Comparison of ENCODE assay signal across 8 cellular contexts in the genomic region with DNA sequence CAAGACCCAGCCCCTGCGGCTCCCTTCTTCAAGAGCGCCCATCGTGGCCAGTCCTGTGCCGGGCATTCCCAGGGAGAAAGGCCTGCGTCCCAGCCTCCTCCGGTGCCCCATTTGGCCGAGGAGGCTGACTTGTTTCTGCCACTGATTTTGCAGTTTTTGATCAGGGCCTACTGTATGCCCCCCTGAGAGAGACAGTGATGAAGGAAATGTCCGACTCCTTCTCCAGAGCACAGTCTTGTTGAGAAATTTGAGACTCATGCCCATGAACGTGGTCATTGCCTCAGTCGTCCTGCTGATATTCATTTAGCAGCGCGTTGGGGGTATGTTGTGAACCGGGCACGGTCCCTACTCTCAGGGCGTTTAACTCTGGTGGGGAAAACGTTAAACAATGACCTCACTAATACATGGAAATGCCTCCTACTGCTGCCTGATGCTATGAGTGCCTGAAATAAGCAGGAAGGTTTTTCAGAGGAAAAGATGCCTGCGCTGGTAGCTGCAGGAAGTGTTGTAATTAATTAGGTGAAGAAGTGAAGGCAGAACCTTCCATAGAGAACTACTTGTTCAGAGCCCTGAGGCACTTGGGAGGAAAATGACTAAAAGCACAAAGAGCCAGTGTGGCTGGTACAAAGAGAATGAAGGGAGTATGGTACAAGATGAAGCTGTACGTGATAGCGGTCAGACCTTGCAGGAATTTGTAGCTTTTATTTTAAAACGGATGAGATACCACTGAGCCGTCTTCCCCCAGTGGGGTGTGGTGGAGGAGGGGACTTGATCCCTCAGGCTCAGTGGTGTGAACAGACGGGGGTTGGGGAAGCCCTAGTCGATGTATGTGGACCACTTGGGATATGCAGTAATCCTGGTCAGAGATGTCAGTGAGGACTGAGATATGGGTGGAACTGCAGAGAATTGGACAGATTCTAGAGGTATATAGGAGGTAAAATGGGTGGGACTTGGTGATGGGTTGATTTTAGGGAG. TPM values are rescaled to one million over a fixed set of nuclear protein-coding genes. Genes with fewer than 3 reads are reported as not detected.
DNase-seq lines count a peak whose midpoint lies in the region; ATAC-seq and TF ChIP-seq lines count a peak whose summit lies in the region.

No MANE protein-coding gene starts in this region.

- no peak overlapping the region for H2BK12ac ChIP-seq in H9 (ENCODE audit: insufficient read length, low read depth, low read length)

- H3K56ac ChIP-seq in H9 (ENCODE audit: insufficient read length, low read depth, low read length), result no peak overlapping the region

- no peaks in the 10 kb centered on the region for H3F3A ChIP-seq in SU-DHL-6 (ENCODE audit: insufficient read depth)

- H3K4me3 Mint-ChIP-seq in H9, result no peak overlapping the region

- H4K8ac ChIP-seq in H9 (replicated peaks; ENCODE audit: insufficient read length, low read depth, low read length), result no peak overlapping the region

- intact Hi-C loops in spleen (cut with DNase I; ENCODE audit: low total_unique reads), result no loop called here

- H3K4me3 ChIP-seq in SU-DHL-6 (ENCODE audit: insufficient read depth, low read length, poor library complexity, severe bottlenecking) (peak overlapping the region; percentile 87), spleen (peak overlapping the region; percentile 71 to 99 (median 88))

- H3K27ac Mint-ChIP-seq in H9, result no peak overlapping the region

- no peak overlapping the region for H2BK20ac ChIP-seq in H9 (ENCODE audit: low read depth, low read length, poor library complexity, severe bottlenecking)

- no peak overlapping the region for H3K4ac ChIP-seq in H9 (ENCODE audit: low read depth, low read length)

- peaks cover 4% of the 10 kb centered on the region for H3K79me1 ChIP-seq in H9 (ENCODE audit: insufficient read depth, low read depth, low read length, poor library complexity, severe bottlenecking)

- H3K9ac ChIP-seq in H9 (ENCODE audit: extremely low read depth, insufficient read length, low read length) (peak overlapping the region; percentile 93), SU-DHL-6 (ENCODE audit: low read length) (peak overlapping the region; percentile 95)

- H3K27me3 Mint-ChIP-seq in H9 (ENCODE audit: low read depth), result peaks cover 1% of the 10 kb centered on the region; the same call in 1 of the 2 replicates

- H3K4me1 ChIP-seq in H9 (ENCODE audit: insufficient read depth, low read length) (peaks cover 2% of the 10 kb centered on the region), spleen (peaks cover 13 to 70% (median 47%) of the 10 kb centered on the region in 6 donors)

- DNase-seq in H9 (no peak), hepatic stellate cell (ENCODE audit: low spot score) (peak; percentile 8), spleen (no peak), NCI-H2171 treated with DMSO at 0.1 percent for 48 hours (lab: John Stamatoyannopoulos, UW) (no peak), T-helper 9 cell (no peak)

- peaks cover 8 to 13% of the 10 kb centered on the region in 2 experiments for H3K4me1 Mint-ChIP-seq in H9

- H4K91ac ChIP-seq in H9 (ENCODE audit: insufficient read length, low read depth, low read length), result no peak overlapping the region

- no peaks in the 10 kb centered on the region for H3K27me3 ChIP-seq in H9 (ENCODE audit: insufficient read depth, low read length)
- no peaks in the 10 kb centered on the region for H3K27me3 ChIP-seq in SU-DHL-6 (ENCODE audit: low read length)
- no peaks in the 10 kb centered on the region for H3K27me3 ChIP-seq in spleen (replicated peaks in 1 of 7)

- no peak for ATAC-seq in GM19023 (IDR thresholded peaks at IDR 0.05; ENCODE audit: unreplicated experiment)

- no peak overlapping the region for H2AFZ ChIP-seq in H9 (ENCODE audit: low read length)
- peak overlapping the region; percentile 66 for H2AFZ ChIP-seq in SU-DHL-6 (ENCODE audit: low read depth, low read length, severe bottlenecking)

- no peaks in the 10 kb centered on the region for H3K9me3 ChIP-seq in H9 (ENCODE audit: control insufficient read depth, low read depth, low read length)
- H3K9me3 ChIP-seq in SU-DHL-6 (ENCODE audit: insufficient read depth, low read length), result no peaks in the 10 kb centered on the region
- H3K9me3 ChIP-seq in spleen, result no peaks in the 10 kb centered on the region

- H3K27ac ChIP-seq in C4-2B (peak overlapping the region; percentile 94), H9 (ENCODE audit: insufficient read length, low read depth, low read length) (no peak overlapping the region), SU-DHL-6 (ENCODE audit: low read depth, low read length) (peak overlapping the region; percentile 49), spleen (peak overlapping the region; percentile 85 to 96 (median 92))

- no peak overlapping the region for H3K18ac ChIP-seq in H9 (ENCODE audit: insufficient read length, low read depth, low read length)

- H3K79me2 ChIP-seq in H9 (ENCODE audit: insufficient read depth, low read length) (peaks cover 31% of the 10 kb centered on the region; the same call in 1 of the 2 replicates), SU-DHL-6 (ENCODE audit: insufficient read depth, low read length) (peaks cover 90% of the 10 kb centered on the region)

- 0 out of 2 replicates have a peak overlapping the region, but pooled peaks have one; percentile 19 for H3K14ac ChIP-seq in H9 (ENCODE audit: insufficient read depth, low read length)

- no peak overlapping the region for H2BK5ac ChIP-seq in H9 (ENCODE audit: insufficient read length, low read length)

- TF ChIP-seq POLR2A in spleen (IDR thresholded peaks at IDR 0.05), result no peak

- H2BK120ac ChIP-seq in H9 (ENCODE audit: low read depth, low read length, poor library complexity, severe bottlenecking), result no peak overlapping the region

- no peaks in the 10 kb centered on the region; a peak in 1 of 5 replicates for H3K9me3 Mint-ChIP-seq in H9

- H3K4me2 ChIP-seq in H9 (ENCODE audit: insufficient read depth, insufficient read length, low read length) (peak overlapping the region; percentile 95), SU-DHL-6 (ENCODE audit: low read depth, low read length, poor library complexity, severe bottlenecking) (peak overlapping the region; percentile 88)

- H3K36me3 Mint-ChIP-seq in H9 (ENCODE audit: insufficient read depth in 1 of 3, low read depth in 3 of 3), result peaks cover 16 to 30% (median 28%) of the 10 kb centered on the region in 3 experiments; a peak in 6 of 7 replicates

- H3K23me2 ChIP-seq in H9 (ENCODE audit: insufficient read length, low read depth, low read length, poor library complexity, severe bottlenecking), result no peaks in the 10 kb centered on the region

- no peak overlapping the region for H4K5ac ChIP-seq in H9 (ENCODE audit: insufficient read length, low read depth, low read length)

- no peak overlapping the region for H3T11ph ChIP-seq in H9 (ENCODE audit: low read length)

- H4K20me1 ChIP-seq in H9 (ENCODE audit: control insufficient read depth, insufficient read depth, insufficient read length) (no peaks in the 10 kb centered on the region), SU-DHL-6 (ENCODE audit: low read depth, low read length) (no peaks in the 10 kb centered on the region)

- no peaks in the 10 kb centered on the region for H3K9me2 ChIP-seq in SU-DHL-6 (replicated peaks; ENCODE audit: insufficient read depth, low read length)

- no peak for TF ChIP-seq CTCF in C4-2B (conservative IDR thresholded peaks at IDR 0.05)
- no peak for TF ChIP-seq CTCF in H9 (conservative IDR thresholded peaks at IDR 0.05)
- no peak for TF ChIP-seq CTCF in SU-DHL-6 (IDR thresholded peaks at IDR 0.05; ENCODE audit: insufficient read depth, low read length, poor library complexity, severe bottlenecking)
- TF ChIP-seq CTCF in spleen (IDR thresholded peaks at IDR 0.05 in 8 of 11, conservative IDR thresholded peaks at IDR 0.05 in 3 of 11), result no peak

- H2BK15ac ChIP-seq in H9 (ENCODE audit: low read depth, low read length), result no peak overlapping the region

- WGBS in H9 (ENCODE audit: extremely low coverage, insufficient read length, low lambda C conversion rate), result no CpG with 5 or more reads among the region's 23 CpGs
- 4 to 9% (median 4%) methylated on average over 16 to 23 of the region's 23 CpGs for WGBS in spleen, 5 donors

- H3K36me3 ChIP-seq in SU-DHL-6 (ENCODE audit: low read length) (no peaks in the 10 kb centered on the region; the same call in 1 of the 2 replicates), spleen (peaks cover 0 to 26% (median 12%) of the 10 kb centered on the region in 6 donors)

- H3K23ac ChIP-seq in H9 (ENCODE audit: insufficient read length, low read depth, low read length), result no peak overlapping the region

- no peak overlapping the region for H2AK5ac ChIP-seq in H9 (ENCODE audit: insufficient read length, low read length)

RNA-seq across cellular contexts. Expression of a gene that starts 0.7 kb away (rescaled TPM):
- 47.7 and 50.4 TPM in 2 replicates for total RNA-seq in H9 (2021)
- 10 to 100 TPM; 16.1 to 23.7 (median 18.2) TPM for total RNA-seq in spleen
- polyA plus RNA-seq in spleen, result 10 to 100 TPM; 24.1 to 31.7 (median 29.8) TPM

RNA-seq across cellular contexts. Expression of a gene that starts 1.0 kb away (rescaled TPM):
- total RNA-seq in H9 (2021), result 121 and 132 TPM in 2 replicates
- total RNA-seq in spleen, result 10 to 100 TPM; 38.8 to 53.0 (median 44.8) TPM
- polyA plus RNA-seq in spleen, result 10 to 100 TPM; 21.4 to 37.5 (median 29.6) TPM

RNA-seq across cellular contexts. Expression of a gene that starts 57.9 kb away (rescaled TPM):
- total RNA-seq in H9 (2021) (24.0 and 25.6 TPM in 2 replicates), spleen (not detected)
- under 1 TPM in 1 of 3 donors, not detected in 2; 0.08 TPM for polyA plus RNA-seq in spleen

Comparison
In these comparisons a context has a peak if more than half of its experiments do, and no peak if none do; other contexts are left out.
1. RNA of a gene that starts 57.9 kb away (total RNA-seq): 24.0 to 25.6 TPM in H9; not detected in spleen; every median in the first group is over 10 times any median in the second.